ENCODE assay signal across 22 cellular contexts in genomic region chr1:9746211-9746610, GRCh38.
DNase-seq lines count a peak whose midpoint lies in the region; ATAC-seq and TF ChIP-seq lines count a peak whose summit lies in the region.
"Had no signal": no experiment of that assay in that cellular context is flagged by ENCODE, and none has a peak within 500 bp of the region (broad histone marks: within the 10 kb centered on the region; RNA-seq: fewer than 3 reads in every experiment).

No MANE protein-coding gene starts in this region.

- H3K4me2 ChIP-seq in mesenchymal stem cell (ENCODE audit: low read length, poor library complexity, severe bottlenecking): no peak overlapping the region
- H3K4me2 ChIP-seq: SK-N-SH had no signal

- H2AK5ac ChIP-seq in mesenchymal stem cell (ENCODE audit: low read length, severe bottlenecking): no peak overlapping the region

- no peaks in the 10 kb centered on the region for H3K9me3 ChIP-seq in MG63
- H3K9me3 ChIP-seq in mesenchymal stem cell (ENCODE audit: control insufficient read depth, low read length): no peaks in the 10 kb centered on the region
- H3K9me3 ChIP-seq: HAP-1, SK-N-SH had no signal

- H3K4me3 ChIP-seq in MG63: no peak overlapping the region
- H3K4me3 ChIP-seq in choroid plexus epithelial cell (ENCODE audit: low read depth, low read length): no peak overlapping the region
- no peak overlapping the region for H3K4me3 ChIP-seq in fibroblast of the aortic adventitia (ENCODE audit: low read depth, low read length)
- H3K4me3 ChIP-seq in mesenchymal stem cell (ENCODE audit: insufficient read depth in 1 of 2, low read depth in 1 of 2, low read length in 2 of 2): no peak overlapping the region
- H3K4me3 ChIP-seq: HAP-1 had no signal

- no peak for ATAC-seq in HG03139 (IDR thresholded peaks at IDR 0.05; ENCODE audit: unreplicated experiment)
- ATAC-seq in HG02763 (IDR thresholded peaks at IDR 0.05; ENCODE audit: unreplicated experiment): no peak

- H3K18ac ChIP-seq in mesenchymal stem cell (ENCODE audit: low read depth in 1 of 2, low read length in 2 of 2): no peak overlapping the region

- no peak overlapping the region for H3K27ac ChIP-seq in mesenchymal stem cell (ENCODE audit: low read length, poor library complexity, severe bottlenecking)
- H3K27ac ChIP-seq: RWPE1 had no signal

- H2BK5ac ChIP-seq in mesenchymal stem cell (ENCODE audit: low read depth, low read length, poor library complexity, severe bottlenecking): no peak overlapping the region

- over 99% methylated on average over 3 of the region's 3 CpGs for WGBS in mesenchymal stem cell

- H3K4ac ChIP-seq in mesenchymal stem cell (ENCODE audit: low read depth in 1 of 2, low read length in 2 of 2): no peak overlapping the region

- H2BK12ac ChIP-seq in mesenchymal stem cell (ENCODE audit: low read length in 2 of 2): no peak overlapping the region

- no peak overlapping the region for H4K8ac ChIP-seq in mesenchymal stem cell (ENCODE audit: low read length)

- H3K27me3 ChIP-seq in MG63: no peaks in the 10 kb centered on the region
- H3K27me3 ChIP-seq in mesenchymal stem cell (ENCODE audit: control insufficient read depth in 1 of 2, insufficient read depth in 1 of 2, low read length in 2 of 2): no peaks in the 10 kb centered on the region

- no peak overlapping the region for H2BK120ac ChIP-seq in mesenchymal stem cell (ENCODE audit: low read depth, low read length)

- H4K91ac ChIP-seq in mesenchymal stem cell (ENCODE audit: low read length): no peak overlapping the region

- DNase-seq in MG63: peak; percentile 68
- DNase-seq in choroid plexus epithelial cell (ENCODE audit: low read depth): peak; percentile 78
- peak; percentile 40 for DNase-seq in fibroblast of the aortic adventitia (ENCODE audit: low read depth)
- DNase-seq in stromal cell of bone marrow (ENCODE audit: low read depth): peak; percentile 41
- DNase-seq in mesenchymal stem cell: no peak
- no peak for DNase-seq in activated CD4-positive, CD25-positive, alpha-beta regulatory T cell treated with anti-CD3 and anti-CD28 coated beads, Interleukin-2, amount 50 U/mL, for 72 hours
- DNase-seq: AML-193; C1 segment of cervical spinal cord; Calu3; CD8-positive, alpha-beta memory T cell; GDM1; KBM-7; NCI-H1105; NCI-H510A treated with DMSO at 0.1 percent for 48 hours; NCI-H748 treated with DMSO at 0.1 percent for 48 hours; NK-92 treated with Interleukin-12 subunit alpha and Interleukin-12 subunit beta, amount 100 ng/mL, for 24 hours; SHP77 treated with DMSO at 0.1 percent for 48 hours; SK-N-SH had no signal

- H3K14ac ChIP-seq in mesenchymal stem cell (ENCODE audit: low read length in 2 of 2): no peak overlapping the region

- H2BK15ac ChIP-seq in mesenchymal stem cell (ENCODE audit: low read depth, poor library complexity, severe bottlenecking): no peak overlapping the region

- H2AFZ ChIP-seq in mesenchymal stem cell (ENCODE audit: low read depth, low read length): no peak overlapping the region

- peaks cover 2% of the 10 kb centered on the region for H3K4me1 ChIP-seq in mesenchymal stem cell (ENCODE audit: control insufficient read depth, insufficient read depth, low read depth, low read length)

- H3K9ac ChIP-seq in mesenchymal stem cell (ENCODE audit: low read length): no peak overlapping the region
- H3K9ac ChIP-seq: SK-N-SH had no signal

- no peak overlapping the region for H3K23ac ChIP-seq in mesenchymal stem cell (ENCODE audit: low read length in 2 of 2)

- no peak for TF ChIP-seq CTCF in choroid plexus epithelial cell (conservative IDR thresholded peaks at IDR 0.05; ENCODE audit: low read depth, low read length)
- no peak for TF ChIP-seq CTCF in fibroblast of the aortic adventitia (IDR thresholded peaks at IDR 0.05; ENCODE audit: insufficient read depth, low read length)

- H3K36me3 ChIP-seq in MG63 (peaks cover 10% of the 10 kb centered on the region), mesenchymal stem cell (ENCODE audit: control insufficient read depth in 1 of 2, insufficient read depth in 2 of 2, low read depth in 1 of 2, low read length in 2 of 2) (peaks cover 46 to 55% of the 10 kb centered on the region in 2 experiments)

- H3K79me1 ChIP-seq in mesenchymal stem cell (replicated peaks; ENCODE audit: low read length, poor library complexity, severe bottlenecking): peaks cover 28% of the 10 kb centered on the region

Comparison
In these comparisons a context has a peak if more than half of its experiments do, and no peak if none do; other contexts are left out.
1. DNase-seq: peak in MG63 (single experiment), choroid plexus epithelial cell (single experiment), fibroblast of the aortic adventitia (single experiment) and stromal cell of bone marrow (single experiment); none in mesenchymal stem cell (single experiment) and activated CD4-positive, CD25-positive, alpha-beta regulatory T cell treated with anti-CD3 and anti-CD28 coated beads, Interleukin-2, amount 50 U/mL, for 72 hours (single experiment).